ENCODE assay signal across 1 cellular context in the genomic region with DNA sequence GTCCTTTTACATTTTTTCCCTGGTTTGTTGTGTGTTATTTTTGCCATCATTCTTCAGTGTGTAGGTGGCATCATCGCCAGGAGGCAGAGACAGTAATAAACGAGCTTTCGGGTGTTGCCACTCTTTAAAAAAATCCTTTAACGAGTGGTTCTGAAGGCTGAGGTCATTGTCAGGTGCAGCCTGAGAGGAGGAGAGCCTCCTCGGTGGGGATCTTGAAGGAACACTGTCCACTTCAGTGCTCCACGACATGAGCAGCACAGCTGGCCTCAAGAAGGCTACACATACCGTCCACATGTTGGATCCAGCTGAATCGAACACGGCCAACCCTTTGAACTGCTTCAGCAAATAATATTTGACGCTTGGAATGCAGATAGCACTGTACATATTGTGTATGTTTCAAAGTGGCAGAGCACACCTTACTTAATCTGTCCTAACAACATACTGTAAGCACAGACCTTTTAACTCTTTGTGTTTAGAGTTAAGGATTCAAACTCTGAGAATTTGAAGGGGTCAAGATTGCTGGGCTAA.
TF ChIP-seq lines count a peak whose summit lies in the region.

No MANE protein-coding gene starts in this region.

TF ChIP-seq in HepG2, 621 proteins besides CTCF, POLR2A, EP300 and RAD21 (continued from another document and continues in another):
- TF ChIP-seq, protein P1, sequence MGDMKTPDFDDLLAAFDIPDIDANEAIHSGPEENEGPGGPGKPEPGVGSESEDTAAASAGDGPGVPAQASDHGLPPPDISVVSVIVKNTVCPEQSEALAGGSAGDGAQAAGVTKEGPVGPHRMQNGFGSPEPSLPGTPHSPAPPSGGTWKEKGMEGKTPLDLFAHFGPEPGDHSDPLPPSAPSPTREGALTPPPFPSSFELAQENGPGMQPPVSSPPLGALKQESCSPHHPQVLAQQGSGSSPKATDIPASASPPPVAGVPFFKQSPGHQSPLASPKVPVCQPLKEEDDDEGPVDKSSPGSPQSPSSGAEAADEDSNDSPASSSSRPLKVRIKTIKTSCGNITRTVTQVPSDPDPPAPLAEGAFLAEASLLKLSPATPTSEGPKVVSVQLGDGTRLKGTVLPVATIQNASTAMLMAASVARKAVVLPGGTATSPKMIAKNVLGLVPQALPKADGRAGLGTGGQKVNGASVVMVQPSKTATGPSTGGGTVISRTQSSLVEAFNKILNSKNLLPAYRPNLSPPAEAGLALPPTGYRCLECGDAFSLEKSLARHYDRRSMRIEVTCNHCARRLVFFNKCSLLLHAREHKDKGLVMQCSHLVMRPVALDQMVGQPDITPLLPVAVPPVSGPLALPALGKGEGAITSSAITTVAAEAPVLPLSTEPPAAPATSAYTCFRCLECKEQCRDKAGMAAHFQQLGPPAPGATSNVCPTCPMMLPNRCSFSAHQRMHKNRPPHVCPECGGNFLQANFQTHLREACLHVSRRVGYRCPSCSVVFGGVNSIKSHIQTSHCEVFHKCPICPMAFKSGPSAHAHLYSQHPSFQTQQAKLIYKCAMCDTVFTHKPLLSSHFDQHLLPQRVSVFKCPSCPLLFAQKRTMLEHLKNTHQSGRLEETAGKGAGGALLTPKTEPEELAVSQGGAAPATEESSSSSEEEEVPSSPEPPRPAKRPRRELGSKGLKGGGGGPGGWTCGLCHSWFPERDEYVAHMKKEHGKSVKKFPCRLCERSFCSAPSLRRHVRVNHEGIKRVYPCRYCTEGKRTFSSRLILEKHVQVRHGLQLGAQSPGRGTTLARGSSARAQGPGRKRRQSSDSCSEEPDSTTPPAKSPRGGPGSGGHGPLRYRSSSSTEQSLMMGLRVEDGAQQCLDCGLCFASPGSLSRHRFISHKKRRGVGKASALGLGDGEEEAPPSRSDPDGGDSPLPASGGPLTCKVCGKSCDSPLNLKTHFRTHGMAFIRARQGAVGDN (CRISPR knock-in tag; IDR thresholded peaks at IDR 0.05), result no peak; the same call in 1 of the 2 replicates
- peak; percentile 88; the same call in 1 of the 2 replicates for TF ChIP-seq RXRA (CRISPR knock-in tag; IDR thresholded peaks at IDR 0.05)
- TF ChIP-seq ZNF496 (CRISPR knock-in tag; IDR thresholded peaks at IDR 0.05; ENCODE audit: insufficient replicate concordance), result no peak
- TF ChIP-seq HOXA9 (CRISPR knock-in tag; IDR thresholded peaks at IDR 0.05; ENCODE audit: borderline replicate concordance), result no peak
- TF ChIP-seq, protein P2, sequence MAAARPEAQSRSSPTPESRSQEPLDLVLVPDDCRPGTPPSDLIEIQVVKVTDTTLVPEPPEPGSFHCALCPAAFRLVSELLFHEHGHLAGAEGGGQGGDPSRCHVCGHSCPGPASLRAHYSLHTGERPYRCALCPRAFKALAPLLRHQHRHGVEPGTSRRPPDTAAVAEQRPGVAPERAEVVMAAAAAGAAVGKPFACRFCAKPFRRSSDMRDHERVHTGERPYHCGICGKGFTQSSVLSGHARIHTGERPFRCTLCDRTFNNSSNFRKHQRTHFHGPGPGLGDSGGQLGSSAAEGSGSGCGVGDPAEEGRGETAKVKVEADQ (CRISPR knock-in tag; IDR thresholded peaks at IDR 0.05; ENCODE audit: borderline replicate concordance), result peak; percentile 85
- TF ChIP-seq TMF1 (CRISPR knock-in tag; IDR thresholded peaks at IDR 0.05; ENCODE audit: low read depth), result no peak
- TF ChIP-seq, protein P3, sequence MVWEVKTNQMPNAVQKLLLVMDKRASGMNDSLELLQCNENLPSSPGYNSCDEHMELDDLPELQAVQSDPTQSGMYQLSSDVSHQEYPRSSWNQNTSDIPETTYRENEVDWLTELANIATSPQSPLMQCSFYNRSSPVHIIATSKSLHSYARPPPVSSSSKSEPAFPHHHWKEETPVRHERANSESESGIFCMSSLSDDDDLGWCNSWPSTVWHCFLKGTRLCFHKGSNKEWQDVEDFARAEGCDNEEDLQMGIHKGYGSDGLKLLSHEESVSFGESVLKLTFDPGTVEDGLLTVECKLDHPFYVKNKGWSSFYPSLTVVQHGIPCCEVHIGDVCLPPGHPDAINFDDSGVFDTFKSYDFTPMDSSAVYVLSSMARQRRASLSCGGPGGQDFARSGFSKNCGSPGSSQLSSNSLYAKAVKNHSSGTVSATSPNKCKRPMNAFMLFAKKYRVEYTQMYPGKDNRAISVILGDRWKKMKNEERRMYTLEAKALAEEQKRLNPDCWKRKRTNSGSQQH (CRISPR knock-in tag; IDR thresholded peaks at IDR 0.05; ENCODE audit: low read depth), result no peak
- peak; percentile 66 for TF ChIP-seq RARG (CRISPR knock-in tag; IDR thresholded peaks at IDR 0.05; ENCODE audit: low read depth)
- TF ChIP-seq DNMT1 (CRISPR knock-in tag; IDR thresholded peaks at IDR 0.05), result no peak
- TF ChIP-seq HNRNPK (IDR thresholded peaks at IDR 0.05; ENCODE audit: low read depth, low read length, poor library complexity, severe bottlenecking), result no peak
- TF ChIP-seq, protein P4, sequence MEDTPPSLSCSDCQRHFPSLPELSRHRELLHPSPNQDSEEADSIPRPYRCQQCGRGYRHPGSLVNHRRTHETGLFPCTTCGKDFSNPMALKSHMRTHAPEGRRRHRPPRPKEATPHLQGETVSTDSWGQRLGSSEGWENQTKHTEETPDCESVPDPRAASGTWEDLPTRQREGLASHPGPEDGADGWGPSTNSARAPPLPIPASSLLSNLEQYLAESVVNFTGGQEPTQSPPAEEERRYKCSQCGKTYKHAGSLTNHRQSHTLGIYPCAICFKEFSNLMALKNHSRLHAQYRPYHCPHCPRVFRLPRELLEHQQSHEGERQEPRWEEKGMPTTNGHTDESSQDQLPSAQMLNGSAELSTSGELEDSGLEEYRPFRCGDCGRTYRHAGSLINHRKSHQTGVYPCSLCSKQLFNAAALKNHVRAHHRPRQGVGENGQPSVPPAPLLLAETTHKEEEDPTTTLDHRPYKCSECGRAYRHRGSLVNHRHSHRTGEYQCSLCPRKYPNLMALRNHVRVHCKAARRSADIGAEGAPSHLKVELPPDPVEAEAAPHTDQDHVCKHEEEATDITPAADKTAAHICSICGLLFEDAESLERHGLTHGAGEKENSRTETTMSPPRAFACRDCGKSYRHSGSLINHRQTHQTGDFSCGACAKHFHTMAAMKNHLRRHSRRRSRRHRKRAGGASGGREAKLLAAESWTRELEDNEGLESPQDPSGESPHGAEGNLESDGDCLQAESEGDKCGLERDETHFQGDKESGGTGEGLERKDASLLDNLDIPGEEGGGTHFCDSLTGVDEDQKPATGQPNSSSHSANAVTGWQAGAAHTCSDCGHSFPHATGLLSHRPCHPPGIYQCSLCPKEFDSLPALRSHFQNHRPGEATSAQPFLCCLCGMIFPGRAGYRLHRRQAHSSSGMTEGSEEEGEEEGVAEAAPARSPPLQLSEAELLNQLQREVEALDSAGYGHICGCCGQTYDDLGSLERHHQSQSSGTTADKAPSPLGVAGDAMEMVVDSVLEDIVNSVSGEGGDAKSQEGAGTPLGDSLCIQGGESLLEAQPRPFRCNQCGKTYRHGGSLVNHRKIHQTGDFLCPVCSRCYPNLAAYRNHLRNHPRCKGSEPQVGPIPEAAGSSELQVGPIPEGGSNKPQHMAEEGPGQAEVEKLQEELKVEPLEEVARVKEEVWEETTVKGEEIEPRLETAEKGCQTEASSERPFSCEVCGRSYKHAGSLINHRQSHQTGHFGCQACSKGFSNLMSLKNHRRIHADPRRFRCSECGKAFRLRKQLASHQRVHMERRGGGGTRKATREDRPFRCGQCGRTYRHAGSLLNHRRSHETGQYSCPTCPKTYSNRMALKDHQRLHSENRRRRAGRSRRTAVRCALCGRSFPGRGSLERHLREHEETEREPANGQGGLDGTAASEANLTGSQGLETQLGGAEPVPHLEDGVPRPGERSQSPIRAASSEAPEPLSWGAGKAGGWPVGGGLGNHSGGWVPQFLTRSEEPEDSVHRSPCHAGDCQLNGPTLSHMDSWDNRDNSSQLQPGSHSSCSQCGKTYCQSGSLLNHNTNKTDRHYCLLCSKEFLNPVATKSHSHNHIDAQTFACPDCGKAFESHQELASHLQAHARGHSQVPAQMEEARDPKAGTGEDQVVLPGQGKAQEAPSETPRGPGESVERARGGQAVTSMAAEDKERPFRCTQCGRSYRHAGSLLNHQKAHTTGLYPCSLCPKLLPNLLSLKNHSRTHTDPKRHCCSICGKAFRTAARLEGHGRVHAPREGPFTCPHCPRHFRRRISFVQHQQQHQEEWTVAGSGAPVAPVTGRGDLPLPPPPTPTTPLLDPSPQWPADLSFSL (CRISPR knock-in tag; IDR thresholded peaks at IDR 0.05), result peak; percentile 78
- peak; percentile 89 for TF ChIP-seq MIXL1 (CRISPR knock-in tag; IDR thresholded peaks at IDR 0.05)
- TF ChIP-seq PRPF4 (IDR thresholded peaks at IDR 0.05; ENCODE audit: low read depth, low read length, poor library complexity, severe bottlenecking), result no peak
- no peak; the same call in 1 of the 2 replicates for TF ChIP-seq ZNF468 (CRISPR knock-in tag; IDR thresholded peaks at IDR 0.05)
- peak; percentile 80 for TF ChIP-seq NR2F6 (IDR thresholded peaks at IDR 0.05)
- TF ChIP-seq NR2F6 (CRISPR knock-in tag; IDR thresholded peaks at IDR 0.05), result peak; percentile 85
- TF ChIP-seq KDM2A (CRISPR knock-in tag; IDR thresholded peaks at IDR 0.05; ENCODE audit: borderline replicate concordance, low read depth), result 0 out of 2 replicates have a peak, but pooled peaks have one; percentile 30
- TF ChIP-seq ZNF768 (CRISPR knock-in tag; IDR thresholded peaks at IDR 0.05), result no peak
- TF ChIP-seq CCDC6 (CRISPR knock-in tag; IDR thresholded peaks at IDR 0.05), result peak; percentile 93
- TF ChIP-seq ZNF331 (CRISPR knock-in tag; IDR thresholded peaks at IDR 0.05), result peak; percentile 92
- TF ChIP-seq ZFP62 (CRISPR knock-in tag; IDR thresholded peaks at IDR 0.05), result no peak
- no peak for TF ChIP-seq ZNF775 (CRISPR knock-in tag; IDR thresholded peaks at IDR 0.05; ENCODE audit: borderline replicate concordance)
- peak; percentile 93; the same call in 1 of the 2 replicates for TF ChIP-seq CBX5 (CRISPR knock-in tag; IDR thresholded peaks at IDR 0.05; ENCODE audit: borderline replicate concordance)
- TF ChIP-seq, protein P5, sequence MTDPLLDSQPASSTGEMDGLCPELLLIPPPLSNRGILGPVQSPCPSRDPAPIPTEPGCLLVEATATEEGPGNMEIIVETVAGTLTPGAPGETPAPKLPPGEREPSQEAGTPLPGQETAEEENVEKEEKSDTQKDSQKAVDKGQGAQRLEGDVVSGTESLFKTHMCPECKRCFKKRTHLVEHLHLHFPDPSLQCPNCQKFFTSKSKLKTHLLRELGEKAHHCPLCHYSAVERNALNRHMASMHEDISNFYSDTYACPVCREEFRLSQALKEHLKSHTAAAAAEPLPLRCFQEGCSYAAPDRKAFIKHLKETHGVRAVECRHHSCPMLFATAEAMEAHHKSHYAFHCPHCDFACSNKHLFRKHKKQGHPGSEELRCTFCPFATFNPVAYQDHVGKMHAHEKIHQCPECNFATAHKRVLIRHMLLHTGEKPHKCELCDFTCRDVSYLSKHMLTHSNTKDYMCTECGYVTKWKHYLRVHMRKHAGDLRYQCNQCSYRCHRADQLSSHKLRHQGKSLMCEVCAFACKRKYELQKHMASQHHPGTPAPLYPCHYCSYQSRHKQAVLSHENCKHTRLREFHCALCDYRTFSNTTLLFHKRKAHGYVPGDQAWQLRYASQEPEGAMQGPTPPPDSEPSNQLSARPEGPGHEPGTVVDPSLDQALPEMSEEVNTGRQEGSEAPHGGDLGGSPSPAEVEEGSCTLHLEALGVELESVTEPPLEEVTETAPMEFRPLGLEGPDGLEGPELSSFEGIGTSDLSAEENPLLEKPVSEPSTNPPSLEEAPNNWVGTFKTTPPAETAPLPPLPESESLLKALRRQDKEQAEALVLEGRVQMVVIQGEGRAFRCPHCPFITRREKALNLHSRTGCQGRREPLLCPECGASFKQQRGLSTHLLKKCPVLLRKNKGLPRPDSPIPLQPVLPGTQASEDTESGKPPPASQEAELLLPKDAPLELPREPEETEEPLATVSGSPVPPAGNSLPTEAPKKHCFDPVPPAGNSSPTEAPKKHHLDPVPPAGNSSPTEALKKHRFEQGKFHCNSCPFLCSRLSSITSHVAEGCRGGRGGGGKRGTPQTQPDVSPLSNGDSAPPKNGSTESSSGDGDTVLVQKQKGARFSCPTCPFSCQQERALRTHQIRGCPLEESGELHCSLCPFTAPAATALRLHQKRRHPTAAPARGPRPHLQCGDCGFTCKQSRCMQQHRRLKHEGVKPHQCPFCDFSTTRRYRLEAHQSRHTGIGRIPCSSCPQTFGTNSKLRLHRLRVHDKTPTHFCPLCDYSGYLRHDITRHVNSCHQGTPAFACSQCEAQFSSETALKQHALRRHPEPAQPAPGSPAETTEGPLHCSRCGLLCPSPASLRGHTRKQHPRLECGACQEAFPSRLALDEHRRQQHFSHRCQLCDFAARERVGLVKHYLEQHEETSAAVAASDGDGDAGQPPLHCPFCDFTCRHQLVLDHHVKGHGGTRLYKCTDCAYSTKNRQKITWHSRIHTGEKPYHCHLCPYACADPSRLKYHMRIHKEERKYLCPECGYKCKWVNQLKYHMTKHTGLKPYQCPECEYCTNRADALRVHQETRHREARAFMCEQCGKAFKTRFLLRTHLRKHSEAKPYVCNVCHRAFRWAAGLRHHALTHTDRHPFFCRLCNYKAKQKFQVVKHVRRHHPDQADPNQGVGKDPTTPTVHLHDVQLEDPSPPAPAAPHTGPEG (CRISPR knock-in tag; IDR thresholded peaks at IDR 0.05), result peak; percentile 61; the same call in 1 of the 2 replicates
- TF ChIP-seq, protein P6, sequence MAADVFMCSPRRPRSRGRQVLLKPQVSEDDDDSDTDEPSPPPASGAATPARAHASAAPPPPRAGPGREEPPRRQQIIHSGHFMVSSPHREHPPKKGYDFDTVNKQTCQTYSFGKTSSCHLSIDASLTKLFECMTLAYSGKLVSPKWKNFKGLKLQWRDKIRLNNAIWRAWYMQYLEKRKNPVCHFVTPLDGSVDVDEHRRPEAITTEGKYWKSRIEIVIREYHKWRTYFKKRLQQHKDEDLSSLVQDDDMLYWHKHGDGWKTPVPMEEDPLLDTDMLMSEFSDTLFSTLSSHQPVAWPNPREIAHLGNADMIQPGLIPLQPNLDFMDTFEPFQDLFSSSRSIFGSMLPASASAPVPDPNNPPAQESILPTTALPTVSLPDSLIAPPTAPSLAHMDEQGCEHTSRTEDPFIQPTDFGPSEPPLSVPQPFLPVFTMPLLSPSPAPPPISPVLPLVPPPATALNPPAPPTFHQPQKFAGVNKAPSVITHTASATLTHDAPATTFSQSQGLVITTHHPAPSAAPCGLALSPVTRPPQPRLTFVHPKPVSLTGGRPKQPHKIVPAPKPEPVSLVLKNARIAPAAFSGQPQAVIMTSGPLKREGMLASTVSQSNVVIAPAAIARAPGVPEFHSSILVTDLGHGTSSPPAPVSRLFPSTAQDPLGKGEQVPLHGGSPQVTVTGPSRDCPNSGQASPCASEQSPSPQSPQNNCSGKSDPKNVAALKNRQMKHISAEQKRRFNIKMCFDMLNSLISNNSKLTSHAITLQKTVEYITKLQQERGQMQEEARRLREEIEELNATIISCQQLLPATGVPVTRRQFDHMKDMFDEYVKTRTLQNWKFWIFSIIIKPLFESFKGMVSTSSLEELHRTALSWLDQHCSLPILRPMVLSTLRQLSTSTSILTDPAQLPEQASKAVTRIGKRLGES (CRISPR knock-in tag; IDR thresholded peaks at IDR 0.05; ENCODE audit: borderline replicate concordance), result no peak
- peak; percentile 98 for TF ChIP-seq FOXA3 (CRISPR knock-in tag; IDR thresholded peaks at IDR 0.05)
- peak; percentile 96 for TF ChIP-seq MED1 (CRISPR knock-in tag; IDR thresholded peaks at IDR 0.05)
- no peak for TF ChIP-seq PHF5A (CRISPR knock-in tag; IDR thresholded peaks at IDR 0.05; ENCODE audit: low read depth, unreplicated experiment)
- TF ChIP-seq SRF (IDR thresholded peaks at IDR 0.05; ENCODE audit: low read depth, low read length), result no peak
- TF ChIP-seq RBAK (CRISPR knock-in tag; IDR thresholded peaks at IDR 0.05), result no peak
- no peak for TF ChIP-seq SOX6 (IDR thresholded peaks at IDR 0.05)
- TF ChIP-seq SOX6 (CRISPR knock-in tag; IDR thresholded peaks at IDR 0.05), result peak; percentile 95
- TF ChIP-seq, protein P7, sequence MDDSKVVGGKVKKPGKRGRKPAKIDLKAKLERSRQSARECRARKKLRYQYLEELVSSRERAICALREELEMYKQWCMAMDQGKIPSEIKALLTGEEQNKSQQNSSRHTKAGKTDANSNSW (CRISPR knock-in tag; IDR thresholded peaks at IDR 0.05; ENCODE audit: borderline replicate concordance), result no peak; the same call in 1 of the 2 replicates
- peak; percentile 83; the same call in 1 of the 2 replicates for TF ChIP-seq TGIF2 (CRISPR knock-in tag; IDR thresholded peaks at IDR 0.05)
- 0 out of 2 replicates have a peak, but pooled peaks have one; percentile 19 for TF ChIP-seq ATF7-NPFF (CRISPR knock-in tag; IDR thresholded peaks at IDR 0.05; ENCODE audit: low read depth)
